In the genomic region with DNA sequence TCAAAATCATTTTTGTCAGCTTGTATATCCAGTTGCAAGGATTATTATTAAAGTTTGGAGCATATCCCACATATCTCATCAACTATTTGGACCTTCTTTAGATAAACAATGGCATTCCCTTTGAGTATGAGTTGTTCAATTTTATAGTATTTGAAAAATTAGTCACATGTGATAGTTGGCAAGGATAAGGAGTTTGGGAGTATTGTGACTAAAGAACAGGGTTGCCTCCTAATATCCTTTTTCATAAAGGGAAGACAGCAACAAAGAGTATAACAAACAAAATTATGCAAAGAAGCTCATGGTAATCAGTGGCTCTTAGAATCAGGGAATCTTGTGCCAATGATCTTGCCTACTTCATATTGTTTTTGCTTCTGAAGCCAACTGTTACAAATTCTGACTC, we compare ENCODE assay signal across 34 cellular contexts. TPM values are rescaled to one million over a fixed set of nuclear protein-coding genes. Genes with fewer than 3 reads are reported as not detected.
"Had no signal": no experiment of that assay in that cellular context is flagged by ENCODE, and none has a peak within 500 bp of the region (broad histone marks: within the 10 kb centered on the region; RNA-seq: fewer than 3 reads in every experiment).

No MANE protein-coding gene starts in this region.

- H3K9me3 ChIP-seq: MG63 had no signal

- ATAC-seq: activated CD8-positive, alpha-beta memory T cell treated with anti-CD3 and anti-CD28 coated beads, Interleukin-2, amount 10 ng/mL, durations not matched to agents 7 days and 5 days; activated naive CD8-positive, alpha-beta T cell treated with anti-CD3 and anti-CD28 coated beads, Interleukin-2, amount 50 U/mL, for 24 hours had no signal

- H3K27ac Mint-ChIP-seq: activated B cell treated with CpG ODN at 0.5 μM for 24 hours; activated CD4-positive, alpha-beta memory T cell treated with anti-CD3 and anti-CD28 coated beads, Interleukin-2, amount 10 ng/mL, durations not matched to agents 7 days and 5 days; activated CD8-positive, alpha-beta memory T cell treated with anti-CD3 and anti-CD28 coated beads, Interleukin-2, amount 10 ng/mL, durations not matched to agents 7 days and 5 days; activated naive CD4-positive, alpha-beta T cell treated with anti-CD3 and anti-CD28 coated beads, Interleukin-2, amount 10 ng/mL, durations not matched to agents 7 days and 5 days; activated naive CD8-positive, alpha-beta T cell; activated naive CD8-positive, alpha-beta T cell treated with anti-CD3 and anti-CD28 coated beads, Interleukin-2, amount 50 U/mL, for 24 hours had no signal

- H3K4me1 Mint-ChIP-seq: activated B cell treated with CpG ODN at 0.5 μM for 24 hours; activated CD4-positive, alpha-beta memory T cell treated with anti-CD3 and anti-CD28 coated beads, Interleukin-2, amount 10 ng/mL, durations not matched to agents 7 days and 5 days; activated CD8-positive, alpha-beta memory T cell treated with anti-CD3 and anti-CD28 coated beads, Interleukin-2, amount 10 ng/mL, durations not matched to agents 7 days and 5 days; activated naive CD4-positive, alpha-beta T cell treated with anti-CD3 and anti-CD28 coated beads, Interleukin-2, amount 10 ng/mL, durations not matched to agents 7 days and 5 days; activated naive CD8-positive, alpha-beta T cell treated with anti-CD3 and anti-CD28 coated beads, Interleukin-2, amount 50 U/mL, for 24 hours had no signal

- H3K9me3 Mint-ChIP-seq: activated B cell treated with CpG ODN at 0.5 μM for 24 hours; activated CD4-positive, alpha-beta memory T cell treated with anti-CD3 and anti-CD28 coated beads, Interleukin-2, amount 10 ng/mL, durations not matched to agents 7 days and 5 days had no signal

- H3K36me3 Mint-ChIP-seq: activated CD8-positive, alpha-beta memory T cell treated with anti-CD3 and anti-CD28 coated beads, Interleukin-2, amount 10 ng/mL, durations not matched to agents 7 days and 5 days; activated naive CD4-positive, alpha-beta T cell treated with anti-CD3 and anti-CD28 coated beads, Interleukin-2, amount 10 ng/mL, durations not matched to agents 7 days and 5 days; activated naive CD8-positive, alpha-beta T cell had no signal

- H3K4me3 ChIP-seq: MG63, PC-9 had no signal

- H3K27me3 Mint-ChIP-seq: activated B cell treated with CpG ODN at 0.5 μM for 24 hours; activated CD4-positive, alpha-beta memory T cell treated with anti-CD3 and anti-CD28 coated beads, Interleukin-2, amount 10 ng/mL, durations not matched to agents 7 days and 5 days; activated CD8-positive, alpha-beta memory T cell treated with anti-CD3 and anti-CD28 coated beads, Interleukin-2, amount 10 ng/mL, durations not matched to agents 7 days and 5 days; activated naive CD4-positive, alpha-beta T cell treated with anti-CD3 and anti-CD28 coated beads, Interleukin-2, amount 10 ng/mL, durations not matched to agents 7 days and 5 days; activated naive CD8-positive, alpha-beta T cell treated with anti-CD3 and anti-CD28 coated beads, Interleukin-2, amount 50 U/mL, for 24 hours had no signal

- H3K27ac ChIP-seq: brain microvascular endothelial cell, PC-9, RWPE1, VCaP had no signal

- H3K4me2 ChIP-seq: PC-9 had no signal

- H2AFZ ChIP-seq: PC-9 had no signal

- H3K4me3 Mint-ChIP-seq: activated B cell treated with CpG ODN at 0.5 μM for 24 hours; activated CD4-positive, alpha-beta memory T cell treated with anti-CD3 and anti-CD28 coated beads, Interleukin-2, amount 10 ng/mL, durations not matched to agents 7 days and 5 days; activated CD8-positive, alpha-beta memory T cell treated with anti-CD3 and anti-CD28 coated beads, Interleukin-2, amount 10 ng/mL, durations not matched to agents 7 days and 5 days; activated naive CD4-positive, alpha-beta T cell treated with anti-CD3 and anti-CD28 coated beads, Interleukin-2, amount 10 ng/mL, durations not matched to agents 7 days and 5 days; activated naive CD8-positive, alpha-beta T cell; activated naive CD8-positive, alpha-beta T cell treated with anti-CD3 and anti-CD28 coated beads, Interleukin-2, amount 50 U/mL, for 24 hours had no signal

- DNase-seq: activated B cell treated with CpG ODN at 0.5 μM for 24 hours; activated CD4-positive, alpha-beta memory T cell treated with anti-CD3 and anti-CD28 coated beads, Interleukin-2, amount 10 ng/mL, durations not matched to agents 7 days and 5 days; activated CD4-positive, alpha-beta T cell treated with anti-CD3 and anti-CD28 coated beads for 4 hours; activated CD4-positive, CD25-positive, alpha-beta regulatory T cell treated with anti-CD3 and anti-CD28 coated beads, Interleukin-2, amount 50 U/mL, for 72 hours; activated CD8-positive, alpha-beta memory T cell treated with anti-CD3 and anti-CD28 coated beads for 24 hours; activated CD8-positive, alpha-beta memory T cell treated with anti-CD3 and anti-CD28 coated beads, Interleukin-2, amount 10 ng/mL, durations not matched to agents 7 days and 5 days; activated CD8-positive, alpha-beta memory T cell treated with anti-CD3 and anti-CD28 coated beads, Interleukin-2, amount 50 U/mL, for 48 hours; activated effector memory CD4-positive, alpha-beta T cell treated with Interleukin-2 at 50 U/mL for 16 hours; activated naive CD4-positive, alpha-beta T cell treated with anti-CD3 and anti-CD28 coated beads, Interleukin-2, amount 10 ng/mL, durations not matched to agents 7 days and 5 days; activated naive CD8-positive, alpha-beta T cell treated with anti-CD3 and anti-CD28 coated beads, Interleukin-2, amount 50 U/mL, for 24 hours; activated T-cell treated with anti-CD3 and anti-CD28 coated beads, Interleukin-2, amount 50 U/mL, for 48 hours; aorta; brain microvascular endothelial cell; Karpas-422; MG63; NCI-H1048; NCI-H1105 treated with DMSO at 0.1 percent for 48 hours; NCI-H1436; NCI-H1694 treated with DMSO at 0.1 percent for 48 hours; NCI-H2029; NCI-H510A; NCI-H526; NCI-H748 treated with DMSO at 0.1 percent for 48 hours; NK-92 treated with Interleukin-12 subunit alpha and Interleukin-12 subunit beta, amount 100 ng/mL, for 24 hours; PC-9; Right ventricle myocardium superior; SW 1271; T-helper 1 cell; T-helper 2 cell; T-helper 9 cell had no signal

- H3K36me3 ChIP-seq: brain microvascular endothelial cell, MG63 had no signal

- H3K27me3 ChIP-seq: brain microvascular endothelial cell, MG63 had no signal

RNA-seq across cellular contexts. Expression of gene KCNH5, which starts 31.2 kb away (rescaled TPM):
- total RNA-seq: activated B cell treated with CpG ODN at 0.5 μM for 24 hours; activated CD4-positive, alpha-beta memory T cell treated with anti-CD3 and anti-CD28 coated beads, Interleukin-2, amount 10 ng/mL, durations not matched to agents 7 days and 5 days; activated CD8-positive, alpha-beta memory T cell treated with anti-CD3 and anti-CD28 coated beads, Interleukin-2, amount 10 ng/mL, durations not matched to agents 7 days and 5 days; aorta; cardiac septum; Right ventricle myocardium superior had no signal
